19 cellular contexts compared by ENCODE assay signal in the genomic region with DNA sequence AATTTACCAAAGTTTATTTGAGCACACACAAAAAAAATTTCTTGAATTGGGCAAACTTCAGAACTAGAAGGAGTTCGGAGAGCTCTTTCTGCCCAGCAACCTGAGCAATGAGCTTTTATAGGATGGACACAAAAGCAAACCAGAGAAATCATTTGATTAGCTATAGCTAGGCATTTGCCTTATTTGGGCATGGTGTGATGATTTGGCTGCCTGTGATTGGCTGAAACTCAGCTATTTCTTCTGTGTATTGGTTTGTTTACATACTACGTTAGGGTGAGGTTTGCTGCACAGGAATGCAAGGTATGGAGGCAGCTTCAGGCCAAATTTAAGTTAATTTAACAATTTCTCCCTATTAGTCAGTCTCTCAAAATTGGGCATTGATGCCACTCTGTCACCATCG.
DNase-seq lines count a peak whose midpoint lies in the region; ATAC-seq and TF ChIP-seq lines count a peak whose summit lies in the region.
"Had no signal": no experiment of that assay in that cellular context is flagged by ENCODE, and none has a peak within 500 bp of the region (broad histone marks: within the 10 kb centered on the region; RNA-seq: fewer than 3 reads in every experiment).

No MANE protein-coding gene starts in this region.

- no peak overlapping the region for H3K9ac ChIP-seq in HCT116 (ENCODE audit: low read length)

- no peak for TF ChIP-seq POLR2A in HCT116 (IDR thresholded peaks at IDR 0.05; ENCODE audit: borderline replicate concordance, extremely low read depth, insufficient read depth, insufficient read length)

- H2AFZ ChIP-seq in HCT116 (ENCODE audit: low read depth, low read length, poor library complexity, severe bottlenecking) = no peak overlapping the region

- peak; percentile 10 to 46 for DNase-seq in Caco-2
- DNase-seq in HCT116 (ENCODE audit: low read depth, low spot score) = no peak
- peak; percentile 35 for DNase-seq in T1000 (lab: John Stamatoyannopoulos, UW)
- DNase-seq in foreskin keratinocyte = peak; percentile 19 to 31
- DNase-seq in heart right ventricle = no peak
- DNase-seq in aorta = no peak
- no peak for DNase-seq in activated CD8-positive, alpha-beta memory T cell treated with anti-CD3 and anti-CD28 coated beads, Interleukin-2, amount 10 ng/mL, durations not matched to agents 7 days and 5 days
- DNase-seq: activated CD4-positive, CD25-positive, alpha-beta regulatory T cell treated with anti-CD3 and anti-CD28 coated beads, Interleukin-2, amount 50 U/mL, for 72 hours; activated CD8-positive, alpha-beta memory T cell treated with anti-CD3 and anti-CD28 coated beads, Interleukin-2, amount 50 U/mL, for 4 hours; activated naive CD4-positive, alpha-beta T cell; effector memory CD4-positive, alpha-beta T cell; immature natural killer cell; NCI-H748 treated with DMSO at 0.1 percent for 48 hours; nephron progenitor cell; Peyer's patch; stomach had no signal

- TF ChIP-seq RAD21 in HCT116 (IDR thresholded peaks at IDR 0.05; ENCODE audit: low read depth) = no peak

- H3K27me3 ChIP-seq in Caco-2 (replicated peaks; ENCODE audit: control insufficient read depth, insufficient read depth, low read length) (no peaks in the 10 kb centered on the region), HCT116 (ENCODE audit: insufficient read depth, low read length) (no peaks in the 10 kb centered on the region), foreskin keratinocyte (no peaks in the 10 kb centered on the region), heart right ventricle (no peaks in the 10 kb centered on the region), aorta (ENCODE audit: control insufficient read depth in 1 of 2, insufficient read depth in 2 of 2, low read length in 1 of 2) (no peaks in the 10 kb centered on the region)
- H3K27me3 ChIP-seq: cardiac muscle cell, Peyer's patch, stomach, vagina had no signal

- no peaks in the 10 kb centered on the region for H4K20me1 ChIP-seq in HCT116 (ENCODE audit: insufficient read depth)

- intact Hi-C loops in Caco-2 (cut with micrococcal nuclease; ENCODE audit: unreplicated experiment) (no loop called here), HCT116 (cut with micrococcal nuclease) (no loop called here), heart right ventricle (cut with DNase I) (no loop called here), aorta (cut with DNase I) (no loop called here)

- H3K36me3 ChIP-seq in Caco-2 (ENCODE audit: control insufficient read depth, insufficient read depth, low read length) = no peaks in the 10 kb centered on the region
- H3K36me3 ChIP-seq in HCT116 (ENCODE audit: control insufficient read depth in 1 of 2, insufficient read depth in 2 of 2, low read length in 2 of 2) = no peaks in the 10 kb centered on the region
- H3K36me3 ChIP-seq in heart right ventricle = no peaks in the 10 kb centered on the region
- H3K36me3 ChIP-seq in aorta (ENCODE audit: control insufficient read depth in 1 of 2, insufficient read depth in 2 of 2, low read length in 1 of 2) = no peaks in the 10 kb centered on the region
- H3K36me3 ChIP-seq: cardiac muscle cell, Peyer's patch, stomach, vagina had no signal

- peaks cover 10% of the 10 kb centered on the region for H3K9me3 Mint-ChIP-seq in Caco-2 (ENCODE audit: unreplicated experiment)
- H3K9me3 Mint-ChIP-seq in activated CD8-positive, alpha-beta memory T cell treated with anti-CD3 and anti-CD28 coated beads, Interleukin-2, amount 10 ng/mL, durations not matched to agents 7 days and 5 days (ENCODE audit: low read depth) = no peaks in the 10 kb centered on the region
- H3K9me3 Mint-ChIP-seq: nephron progenitor cell had no signal

- no peak overlapping the region for H3K27ac ChIP-seq in HCT116 (ENCODE audit: low read depth, low read length)
- no peak overlapping the region for H3K27ac ChIP-seq in foreskin keratinocyte
- no peak overlapping the region for H3K27ac ChIP-seq in heart right ventricle
- no peak overlapping the region for H3K27ac ChIP-seq in aorta (ENCODE audit: low read depth in 1 of 2, low read length in 2 of 2)
- H3K27ac ChIP-seq: cardiac muscle cell, Peyer's patch, stomach, vagina had no signal

- H3K4me3 ChIP-seq in Caco-2 (ENCODE audit: low read depth, low read length) (no peak overlapping the region), HCT116 (replicated peaks in 1 of 2; ENCODE audit: low read depth in 1 of 2, low read length in 2 of 2) (no peak overlapping the region), heart right ventricle (no peak overlapping the region), aorta (ENCODE audit: low read length in 2 of 2) (no peak overlapping the region)
- H3K4me3 ChIP-seq: cardiac muscle cell, Peyer's patch, stomach, vagina had no signal

- H3K4me3 Mint-ChIP-seq in Caco-2 (ENCODE audit: unreplicated experiment) = no peak overlapping the region
- no peak overlapping the region for H3K4me3 Mint-ChIP-seq in activated CD8-positive, alpha-beta memory T cell treated with anti-CD3 and anti-CD28 coated beads, Interleukin-2, amount 10 ng/mL, durations not matched to agents 7 days and 5 days
- H3K4me3 Mint-ChIP-seq: immature natural killer cell, nephron progenitor cell had no signal

- no TSS peak for BruUV-seq in Caco-2 (replicated peaks; lab: Mats Ljungman, UMichigan)
- BruUV-seq in HCT116 (replicated peaks; lab: Mats Ljungman, UMichigan) = no TSS peak

- H3K4me2 ChIP-seq in HCT116 (ENCODE audit: low read length) = no peak overlapping the region

- H3K9me2 ChIP-seq in HCT116 (ENCODE audit: insufficient read depth) = no peaks in the 10 kb centered on the region

- H3K27ac Mint-ChIP-seq in Caco-2 (ENCODE audit: unreplicated experiment) = no peak overlapping the region
- no peak overlapping the region for H3K27ac Mint-ChIP-seq in activated CD8-positive, alpha-beta memory T cell treated with anti-CD3 and anti-CD28 coated beads, Interleukin-2, amount 10 ng/mL, durations not matched to agents 7 days and 5 days
- H3K27ac Mint-ChIP-seq: immature natural killer cell, nephron progenitor cell had no signal

- RAD21 ChIA-PET in HCT116 (lab: Charles Lee; ENCODE audit: low non-redundant PET in 1 of 2, low total read pairs in 2 of 2, uncharacterized antibody in 2 of 2, unreplicated experiment in 2 of 2) = no interaction called here

- H3K4me1 ChIP-seq in Caco-2 (peaks cover 9% of the 10 kb centered on the region; the same call in 1 of the 2 replicates), HCT116 (ENCODE audit: control insufficient read depth in 1 of 2, insufficient read depth in 2 of 2, low read length in 2 of 2) (no peaks in the 10 kb centered on the region), foreskin keratinocyte (no peaks in the 10 kb centered on the region), heart right ventricle (peaks cover 0 to 6% (median 0%) of the 10 kb centered on the region in 9 donors), aorta (ENCODE audit: control insufficient read depth in 1 of 2, insufficient read depth in 2 of 2, low read length in 2 of 2) (no peaks in the 10 kb centered on the region)
- H3K4me1 ChIP-seq: Peyer's patch, stomach, vagina had no signal

- H3K4me1 Mint-ChIP-seq in Caco-2 (ENCODE audit: low read depth, unreplicated experiment) = peaks cover 4% of the 10 kb centered on the region
- H3K4me1 Mint-ChIP-seq in activated CD8-positive, alpha-beta memory T cell treated with anti-CD3 and anti-CD28 coated beads, Interleukin-2, amount 10 ng/mL, durations not matched to agents 7 days and 5 days = no peaks in the 10 kb centered on the region
- H3K4me1 Mint-ChIP-seq: immature natural killer cell, nephron progenitor cell had no signal

- no peaks in the 10 kb centered on the region for H3K9me3 ChIP-seq in Caco-2
- H3K9me3 ChIP-seq in HCT116 (ENCODE audit: control insufficient read depth in 1 of 2, insufficient read depth in 1 of 2, low read depth in 1 of 2, low read length in 2 of 2) = no peaks in the 10 kb centered on the region
- H3K9me3 ChIP-seq in heart right ventricle = no peaks in the 10 kb centered on the region
- H3K9me3 ChIP-seq in aorta (ENCODE audit: control insufficient read depth, low read length) = no peaks in the 10 kb centered on the region
- H3K9me3 ChIP-seq: Peyer's patch, stomach, vagina had no signal

- CTCF ChIA-PET in Caco-2 (lab: Charles Lee) (no interaction called here), HCT116 (lab: Charles Lee) (no interaction called here)
- CTCF ChIA-PET in activated CD8-positive, alpha-beta memory T cell treated with anti-CD3 and anti-CD28 coated beads, Interleukin-2, amount 10 ng/mL, durations not matched to agents 7 days and 5 days (lab: Charles Lee) = no interaction called here

- H3K27me3 Mint-ChIP-seq in Caco-2 (ENCODE audit: insufficient read depth, unreplicated experiment) = no peaks in the 10 kb centered on the region
- no peaks in the 10 kb centered on the region for H3K27me3 Mint-ChIP-seq in activated CD8-positive, alpha-beta memory T cell treated with anti-CD3 and anti-CD28 coated beads, Interleukin-2, amount 10 ng/mL, durations not matched to agents 7 days and 5 days

- no peaks in the 10 kb centered on the region for H3K79me2 ChIP-seq in HCT116 (ENCODE audit: insufficient read depth, low read length)

- ATAC-seq in HCT116 (no peak), foreskin keratinocyte (peak; percentile 16), heart right ventricle (no peak), aorta (ENCODE audit: low FRiP score) (no peak), HG03342 (IDR thresholded peaks at IDR 0.05; ENCODE audit: unreplicated experiment) (no peak)
- ATAC-seq in activated CD8-positive, alpha-beta memory T cell treated with anti-CD3 and anti-CD28 coated beads, Interleukin-2, amount 10 ng/mL, durations not matched to agents 7 days and 5 days = no peak

- WGBS in heart right ventricle, 2 donors = 94 to 97% methylated on average over 3 of the region's 3 CpGs
- 78 to 88% methylated on average over 3 of the region's 3 CpGs for WGBS in aorta, 2 donors

- POLR2A ChIA-PET in Caco-2 (lab: Charles Lee) = no interaction called here
- POLR2A ChIA-PET in HCT116 (lab: Charles Lee) = no interaction called here

- H3K36me3 Mint-ChIP-seq in Caco-2 (ENCODE audit: insufficient read depth, unreplicated experiment) = no peaks in the 10 kb centered on the region
- H3K36me3 Mint-ChIP-seq in activated CD8-positive, alpha-beta memory T cell treated with anti-CD3 and anti-CD28 coated beads, Interleukin-2, amount 10 ng/mL, durations not matched to agents 7 days and 5 days = no peaks in the 10 kb centered on the region
- H3K36me3 Mint-ChIP-seq: immature natural killer cell had no signal

- TF ChIP-seq CTCF in Caco-2 (IDR thresholded peaks at IDR 0.05; ENCODE audit: insufficient read depth in 1 of 2, low read depth in 1 of 2, low read length in 1 of 2, severe bottlenecking in 1 of 2, unreplicated experiment in 1 of 2) (no peak), HCT116 (IDR thresholded peaks at IDR 0.05 in 2 of 3, conservative IDR thresholded peaks at IDR 0.05 in 1 of 3; ENCODE audit: borderline replicate concordance in 1 of 3, insufficient read depth in 1 of 3, low read depth in 2 of 3, low read length in 2 of 3) (no peak), foreskin keratinocyte (conservative IDR thresholded peaks at IDR 0.05) (no peak), heart right ventricle (IDR thresholded peaks at IDR 0.05) (no peak)

Comparison
In these comparisons a context has a peak if more than half of its experiments do, and no peak if none do; other contexts are left out.
1. DNase-seq: peak in Caco-2 (2 of 2), T1000 (single experiment) and foreskin keratinocyte (2 of 2); none in HCT116 (single experiment), heart right ventricle (0 of 2), aorta (0 of 2) and activated CD8-positive, alpha-beta memory T cell treated with anti-CD3 and anti-CD28 coated beads, Interleukin-2, amount 10 ng/mL, durations not matched to agents 7 days and 5 days (single experiment).